19 cellular contexts compared by ENCODE assay signal in the genomic region with DNA sequence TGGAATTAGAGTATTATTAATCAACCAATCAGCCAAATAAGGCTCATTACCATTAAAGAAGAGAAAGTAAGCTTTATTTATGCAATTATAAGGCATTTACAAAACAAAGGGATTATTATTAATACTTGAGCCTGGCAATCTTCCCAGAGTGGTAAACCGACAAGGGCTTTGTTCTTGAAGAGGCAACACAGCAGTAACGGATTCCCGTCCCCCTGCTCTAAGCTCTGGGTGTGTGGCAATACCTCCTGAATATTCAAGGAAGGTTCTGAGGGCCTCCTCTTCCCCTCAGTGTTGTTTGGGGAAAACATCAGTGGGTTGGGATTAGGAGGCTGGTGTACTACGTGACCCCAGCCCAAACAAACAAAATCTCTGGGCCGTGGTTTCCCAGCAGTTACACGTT.
"Had no signal": no experiment of that assay in that cellular context is flagged by ENCODE, and none has a peak within 500 bp of the region (broad histone marks: within the 10 kb centered on the region; RNA-seq: fewer than 3 reads in every experiment).

No MANE protein-coding gene starts in this region.

- H3K27me3 ChIP-seq: brain microvascular endothelial cell, foreskin keratinocyte, tibial nerve, uterus had no signal

- H3K27ac Mint-ChIP-seq: activated B cell treated with CpG ODN at 0.5 μM for 24 hours; activated CD8-positive, alpha-beta T cell treated with anti-CD3 and anti-CD28 coated beads for 36 hours; activated naive CD4-positive, alpha-beta T cell treated with anti-CD3 and anti-CD28 coated beads, Interleukin-2, amount 50 U/mL, for 72 hours had no signal

- H3K36me3 ChIP-seq: brain microvascular endothelial cell, tibial nerve, uterus had no signal

- H3K36me3 Mint-ChIP-seq: activated naive CD4-positive, alpha-beta T cell treated with anti-CD3 and anti-CD28 coated beads, Interleukin-2, amount 50 U/mL, for 72 hours had no signal

- H3K9me3 Mint-ChIP-seq: activated B cell treated with CpG ODN at 0.5 μM for 24 hours; activated CD8-positive, alpha-beta T cell treated with anti-CD3 and anti-CD28 coated beads for 36 hours had no signal

- ATAC-seq: activated CD8-positive, alpha-beta T cell treated with anti-CD3 and anti-CD28 coated beads for 36 hours; activated naive CD4-positive, alpha-beta T cell treated with anti-CD3 and anti-CD28 coated beads, Interleukin-2, amount 50 U/mL, for 72 hours; foreskin keratinocyte had no signal

- H3K4me3 ChIP-seq: tibial nerve, uterus had no signal

- H3K27ac ChIP-seq: brain microvascular endothelial cell, foreskin keratinocyte, tibial nerve, uterus had no signal

- H3K27me3 Mint-ChIP-seq: activated B cell treated with CpG ODN at 0.5 μM for 24 hours; activated CD8-positive, alpha-beta T cell treated with anti-CD3 and anti-CD28 coated beads for 36 hours had no signal

- H3K9me3 ChIP-seq: tibial nerve, uterus had no signal

- H3K4me3 Mint-ChIP-seq: activated B cell treated with CpG ODN at 0.5 μM for 24 hours; activated CD8-positive, alpha-beta T cell treated with anti-CD3 and anti-CD28 coated beads for 36 hours; neural crest cell had no signal

- H3K4me1 ChIP-seq: foreskin keratinocyte, uterus had no signal

- DNase-seq: activated B cell treated with CpG ODN at 0.5 μM for 24 hours; activated CD4-positive, alpha-beta T cell treated with anti-CD3 and anti-CD28 coated beads for 48 hours; activated CD8-positive, alpha-beta T cell treated with anti-CD3 and anti-CD28 coated beads for 36 hours; activated effector memory CD4-positive, alpha-beta T cell treated with anti-CD3 and anti-CD28 coated beads, Interleukin-2, amount 50 U/mL, for 16 hours; activated T-cell treated with anti-CD3 and anti-CD28 coated beads, Interleukin-2, amount 50 U/mL, for 48 hours; amniotic stem cell; brain microvascular endothelial cell; cortex of kidney; effector CD4-positive, alpha-beta T cell; foreskin keratinocyte; kidney glomerular epithelial cell; mesenchymal stem cell; stimulated activated CD4-positive, alpha-beta T cell treated with anti-CD3 and anti-CD28 coated beads, Interleukin-2, amount 100 ng/mL, for 48 hours; stimulated activated naive CD4-positive, alpha-beta T cell treated with Interleukin-2 at 50 U/mL for 16 hours; T-helper 2 cell; uterus had no signal

- H3K4me1 Mint-ChIP-seq: activated B cell treated with CpG ODN at 0.5 μM for 24 hours had no signal
